ENCODE assay signal across 14 cellular contexts in the genomic region with DNA sequence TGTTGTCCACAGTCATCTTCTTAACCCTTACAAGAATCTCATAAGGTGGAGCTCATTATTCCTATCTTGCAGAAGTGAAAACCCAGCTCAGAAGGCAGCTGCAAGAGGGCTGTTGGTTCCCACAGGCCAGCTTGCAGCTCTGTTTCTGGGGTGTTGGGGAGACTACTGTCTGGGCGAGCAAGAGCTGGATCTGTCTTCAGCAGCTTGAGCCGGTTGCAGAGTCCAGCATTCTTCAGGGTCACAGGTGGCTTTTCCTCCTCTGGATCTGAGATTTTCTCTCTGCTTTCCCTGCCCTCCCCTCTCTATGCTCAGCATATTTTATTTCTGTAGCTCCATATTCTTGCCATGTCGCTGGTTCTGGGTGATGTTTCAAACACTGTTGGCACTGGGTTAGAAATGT.
DNase-seq lines count a peak whose midpoint lies in the region; ATAC-seq and TF ChIP-seq lines count a peak whose summit lies in the region.
"Had no signal": no experiment of that assay in that cellular context is flagged by ENCODE, and none has a peak within 500 bp of the region (broad histone marks: within the 10 kb centered on the region; RNA-seq: fewer than 3 reads in every experiment).

No MANE protein-coding gene starts in this region.

- H3K27me3 ChIP-seq in H7 (ENCODE audit: control insufficient read depth, insufficient read depth, low read length) (peaks cover 4% of the 10 kb centered on the region; the same call in 1 of the 2 replicates), spleen (replicated peaks in 1 of 7) (peaks cover 0 to 63% (median 0%) of the 10 kb centered on the region in 7 donors), smooth muscle cell (ENCODE audit: low read depth) (peaks cover 17% of the 10 kb centered on the region)

- no peaks in the 10 kb centered on the region for H4K20me1 ChIP-seq in smooth muscle cell (ENCODE audit: low read depth)

- H3K9me3 ChIP-seq in spleen (no peaks in the 10 kb centered on the region), smooth muscle cell (replicated peaks; ENCODE audit: low read depth) (no peaks in the 10 kb centered on the region)

- DNase-seq in H7 (peak; percentile 25), MV-4-11 (lab: John Stamatoyannopoulos, UW) (peak; percentile 13), neural crest cell (ENCODE audit: low read depth, low spot score) (no peak), spleen (peak; percentile 14), smooth muscle cell (lab: John Stamatoyannopoulos, UW; ENCODE audit: unreplicated experiment) (no peak), epidermal melanocyte (ENCODE audit: insufficient read length, low spot score) (no peak)
- DNase-seq: C1 segment of cervical spinal cord; Calu3; CD4-positive, alpha-beta T cell; DMS 273 treated with DMSO at 0.1 percent for 48 hours had no signal

- no peaks in the 10 kb centered on the region for H3F3A ChIP-seq in smooth muscle cell (ENCODE audit: low read depth)

- H3K27me3 Mint-ChIP-seq in neural crest cell (ENCODE audit: low read depth): no peaks in the 10 kb centered on the region

- H3K9me3 Mint-ChIP-seq in neural crest cell: no peaks in the 10 kb centered on the region
- H3K9me3 Mint-ChIP-seq: CD4-positive, alpha-beta T cell; IgD-negative memory B cell had no signal

- H3K27ac Mint-ChIP-seq in neural crest cell (ENCODE audit: unreplicated experiment): peak overlapping the region; percentile 10
- H3K27ac Mint-ChIP-seq: B cell; CD4-positive, alpha-beta T cell; IgD-negative memory B cell had no signal

- H3K27ac ChIP-seq in spleen: peak overlapping the region in 7 of 8 donors; percentile 24 to 80 (median 73)
- H3K27ac ChIP-seq in smooth muscle cell (ENCODE audit: low read depth): no peak overlapping the region

- peaks cover 11 to 50% (median 29%) of the 10 kb centered on the region in 6 donors for H3K4me1 ChIP-seq in spleen
- no peaks in the 10 kb centered on the region for H3K4me1 ChIP-seq in smooth muscle cell (ENCODE audit: low read depth)

- H3K9ac ChIP-seq in smooth muscle cell (ENCODE audit: low read depth): no peak overlapping the region

- H3K4me3 Mint-ChIP-seq in neural crest cell: no peak overlapping the region
- H3K4me3 Mint-ChIP-seq: B cell; CD4-positive, alpha-beta T cell; IgD-negative memory B cell had no signal

- intact Hi-C loops in spleen (cut with DNase I; ENCODE audit: low total_unique reads): no loop called here

- no peak for TF ChIP-seq POLR2A in spleen (IDR thresholded peaks at IDR 0.05)

- no peak overlapping the region for H3K4me2 ChIP-seq in smooth muscle cell

- no peaks in the 10 kb centered on the region for H3K36me3 Mint-ChIP-seq in neural crest cell (ENCODE audit: low read depth)
- H3K36me3 Mint-ChIP-seq: IgD-negative memory B cell had no signal

- no peaks in the 10 kb centered on the region for H3K79me2 ChIP-seq in smooth muscle cell (ENCODE audit: low read depth)

- H3K4me1 Mint-ChIP-seq in neural crest cell: peaks cover 56% of the 10 kb centered on the region

- H3K36me3 ChIP-seq in H7 (replicated peaks; ENCODE audit: control insufficient read depth, insufficient read depth, low read length) (no peaks in the 10 kb centered on the region), spleen (no peaks in the 10 kb centered on the region), smooth muscle cell (ENCODE audit: low read depth) (no peaks in the 10 kb centered on the region)

- WGBS in spleen, 5 donors: 76 to 88% (median 87%) methylated on average over 3 of the region's 3 CpGs
- WGBS in smooth muscle cell (ENCODE audit: low lambda C conversion rate): 98% methylated on average over 3 of the region's 3 CpGs

- no peak overlapping the region for H3K4me3 ChIP-seq in H7 (ENCODE audit: insufficient read depth, low read depth, low read length)
- H3K4me3 ChIP-seq in spleen: no peak overlapping the region
- H3K4me3 ChIP-seq in smooth muscle cell: no peak overlapping the region
- H3K4me3 ChIP-seq: GM12878 had no signal

- ATAC-seq in HG02610 (IDR thresholded peaks at IDR 0.05; ENCODE audit: unreplicated experiment): no peak
- ATAC-seq: GM12878 had no signal

- TF ChIP-seq CTCF in neural crest cell (conservative IDR thresholded peaks at IDR 0.05) (no peak), spleen (IDR thresholded peaks at IDR 0.05 in 8 of 11, conservative IDR thresholded peaks at IDR 0.05 in 3 of 11) (no peak), smooth muscle cell (IDR thresholded peaks at IDR 0.05; ENCODE audit: borderline replicate concordance, insufficient read depth, poor library complexity, severe bottlenecking) (no peak)

- H2AFZ ChIP-seq in smooth muscle cell (ENCODE audit: low read depth): no peak overlapping the region

Comparison
In these comparisons a context has a peak if more than half of its experiments do, and no peak if none do; other contexts are left out.
1. DNase-seq: peak in H7 (single experiment), MV-4-11 (single experiment) and spleen (single experiment); none in neural crest cell (single experiment), smooth muscle cell (single experiment) and epidermal melanocyte (single experiment).